In genomic region chr15:45091581-45091980, GRCh38 we compare ENCODE assay signal across 18 cellular contexts. TPM values are rescaled to one million over a fixed set of nuclear protein-coding genes. Genes with fewer than 3 reads are reported as not detected.
"Had no signal": no experiment of that assay in that cellular context is flagged by ENCODE, and none has a peak within 500 bp of the region (broad histone marks: within the 10 kb centered on the region; RNA-seq: fewer than 3 reads in every experiment).

No MANE protein-coding gene starts in this region.

- DNase-seq: activated CD4-positive, CD25-positive, alpha-beta regulatory T cell; activated CD8-positive, alpha-beta memory T cell treated with anti-CD3 and anti-CD28 coated beads, Interleukin-2, amount 10 ng/mL, durations not matched to agents 7 days and 5 days; activated effector memory CD4-positive, alpha-beta T cell treated with anti-CD3 and anti-CD28 coated beads, Interleukin-2, amount 50 U/mL, for 16 hours; activated T-cell treated with anti-CD3 and anti-CD28 coated beads, Interleukin-2, amount 50 U/mL, for 4 hours; amygdala; cerebellar nuclear complex; glutamatergic neuron; left lung; pancreas; T-helper 17 cell had no signal

- H3K4me1 ChIP-seq: left lung, neural progenitor cell, pancreas, tibial artery had no signal

- FAIRE-seq: islet of Langerhans, pancreas had no signal

- ATAC-seq: activated CD8-positive, alpha-beta memory T cell treated with anti-CD3 and anti-CD28 coated beads, Interleukin-2, amount 10 ng/mL, durations not matched to agents 7 days and 5 days; activated naive CD4-positive, alpha-beta T cell treated with anti-CD3 and anti-CD28 coated beads, Interleukin-2, amount 50 U/mL, for 72 hours; activated T-cell treated with anti-CD3 and anti-CD28 coated beads, Interleukin-2, amount 50 U/mL, for 4 hours; left lung; stimulated activated memory B cell treated with anti-CD40 and anti-IgM and Interleukin-4, amounts not matched to agents 10 μg/mL and 1 μg/mL and 100 μg/mL, for 72 hours; T-helper 17 cell had no signal

- H3K27ac ChIP-seq: left lung, neural progenitor cell, pancreas, tibial artery had no signal

- H3K36me3 ChIP-seq: left lung, neural progenitor cell, pancreas, tibial artery had no signal

- H3K27me3 ChIP-seq: pancreas, tibial artery had no signal

- H3K9ac ChIP-seq: neural progenitor cell had no signal

- H3K4me2 ChIP-seq: neural progenitor cell had no signal

- H3K4me3 ChIP-seq: left lung, neural progenitor cell, pancreas, skin epidermis, tibial artery had no signal

- H2AFZ ChIP-seq: neural progenitor cell had no signal

- H3K9me3 ChIP-seq: left lung, pancreas, tibial artery had no signal

RNA-seq across cellular contexts. Expression of gene DUOX2, which starts 22.4 kb away (rescaled TPM):
- total RNA-seq: activated CD8-positive, alpha-beta memory T cell treated with anti-CD3 and anti-CD28 coated beads, Interleukin-2, amount 10 ng/mL, durations not matched to agents 7 days and 5 days; epithelial cell of proximal tubule had no signal

RNA-seq across cellular contexts. Expression of gene DUOXA2, which starts 22.5 kb away (rescaled TPM):
- total RNA-seq: activated CD8-positive, alpha-beta memory T cell treated with anti-CD3 and anti-CD28 coated beads, Interleukin-2, amount 10 ng/mL, durations not matched to agents 7 days and 5 days; activated naive CD4-positive, alpha-beta T cell treated with anti-CD3 and anti-CD28 coated beads, Interleukin-2, amount 50 U/mL, for 72 hours; activated T-cell treated with anti-CD3 and anti-CD28 coated beads, Interleukin-2, amount 50 U/mL, for 4 hours; epithelial cell of proximal tubule; left lung; renal cortical epithelial cell; T-helper 17 cell had no signal

RNA-seq across cellular contexts. Expression of gene DUOXA1, which starts 38.1 kb away (rescaled TPM):
- total RNA-seq: activated CD8-positive, alpha-beta memory T cell treated with anti-CD3 and anti-CD28 coated beads, Interleukin-2, amount 10 ng/mL, durations not matched to agents 7 days and 5 days; renal cortical epithelial cell had no signal
